9 cellular contexts compared by ENCODE assay signal in the genomic region with DNA sequence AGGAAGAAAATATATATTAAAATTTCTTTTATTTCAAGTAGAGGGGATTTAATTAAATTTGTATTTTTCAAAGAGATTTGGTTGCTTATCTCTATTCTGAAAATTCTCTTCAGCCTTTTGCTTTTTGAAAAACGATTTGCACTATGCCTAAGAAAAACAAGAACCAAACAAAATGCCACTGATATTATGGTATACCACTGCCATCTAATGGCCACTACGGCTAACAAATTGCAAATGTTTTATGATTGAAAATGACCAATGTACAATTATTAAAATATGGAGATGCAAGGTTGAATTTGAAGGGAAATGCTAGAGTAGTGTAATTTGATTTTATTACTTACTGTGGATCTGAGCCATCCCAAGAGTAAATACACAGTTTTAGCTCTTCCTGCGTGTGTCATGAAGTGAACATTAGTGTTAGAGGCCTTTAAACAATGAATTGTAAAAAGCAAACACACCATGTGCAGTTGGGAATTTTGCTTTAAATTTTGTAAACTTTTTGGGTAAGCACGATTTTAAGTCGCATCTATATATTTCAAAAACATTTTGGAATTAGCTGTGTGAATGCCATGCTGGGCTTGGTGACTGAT.
A peak's percentile ranks its signal among the peaks of the same experiment; 100 is the strongest.
DNase-seq lines count a peak whose midpoint lies in the region; ATAC-seq, FAIRE-seq and TF ChIP-seq lines count a peak whose summit lies in the region.
"Had no signal": no experiment of that assay in that cellular context is flagged by ENCODE, and none has a peak within 500 bp of the region (broad histone marks: within the 10 kb centered on the region; RNA-seq: fewer than 3 reads in every experiment).

No MANE protein-coding gene starts in this region.

- H3K4me1 Mint-ChIP-seq in progenitor cell of endocrine pancreas (ENCODE audit: low read depth) (peaks cover 4% of the 10 kb centered on the region), T-helper 17 cell (no peaks in the 10 kb centered on the region)
- H3K4me1 Mint-ChIP-seq in activated T-helper 2 cell treated with anti-CD3 and anti-CD28 coated beads, Interferon-gamma antibody, Interleukin-2, Interleukin-4, amounts not matched to agents 10 μg/mL and 5 μg/mL and 100 μg/mL, durations not matched to agents 14 hours and 24 hours and 36 hours (ENCODE audit: low read depth) = no peaks in the 10 kb centered on the region

- no peak overlapping the region for H3K4me3 Mint-ChIP-seq in progenitor cell of endocrine pancreas (ENCODE audit: low read depth)
- H3K4me3 Mint-ChIP-seq in activated T-helper 2 cell treated with anti-CD3 and anti-CD28 coated beads, Interferon-gamma antibody, Interleukin-2, Interleukin-4, amounts not matched to agents 10 μg/mL and 5 μg/mL and 100 μg/mL, durations not matched to agents 14 hours and 24 hours and 36 hours (ENCODE audit: low read depth) = no peak overlapping the region
- no peak overlapping the region for H3K4me3 Mint-ChIP-seq in T-helper 17 cell

- TF ChIP-seq EP300 in Ishikawa (IDR thresholded peaks at IDR 0.05; ENCODE audit: borderline replicate concordance) = no peak

- no peaks in the 10 kb centered on the region for H3K36me3 Mint-ChIP-seq in progenitor cell of endocrine pancreas (ENCODE audit: insufficient read depth)
- no peaks in the 10 kb centered on the region for H3K36me3 Mint-ChIP-seq in activated T-helper 2 cell treated with anti-CD3 and anti-CD28 coated beads, Interferon-gamma antibody, Interleukin-2, Interleukin-4, amounts not matched to agents 10 μg/mL and 5 μg/mL and 100 μg/mL, durations not matched to agents 14 hours and 24 hours and 36 hours (ENCODE audit: low read depth)
- no peaks in the 10 kb centered on the region for H3K36me3 Mint-ChIP-seq in T-helper 17 cell (ENCODE audit: low read depth)

- DNase-seq in SK-N-MC (ENCODE audit: low read depth, low spot score) (peak; percentile 18), fibroblast of gingiva (ENCODE audit: low read depth) (peak; percentile 50), progenitor cell of endocrine pancreas (ENCODE audit: low spot score, unreplicated experiment) (no peak), OCI-M2 (lab: John Stamatoyannopoulos, UW; ENCODE audit: unreplicated experiment) (no peak), T-helper 17 cell (no peak)
- DNase-seq in activated T-helper 2 cell treated with anti-CD3 and anti-CD28 coated beads, Interferon-gamma antibody, Interleukin-2, Interleukin-4, amounts not matched to agents 10 μg/mL and 5 μg/mL and 100 μg/mL, durations not matched to agents 14 hours and 24 hours and 36 hours (ENCODE audit: low spot score) = no peak

- TF ChIP-seq CTCF in progenitor cell of endocrine pancreas (IDR thresholded peaks at IDR 0.05; ENCODE audit: unreplicated experiment) = peak; percentile 73

- FAIRE-seq in G401.6 (lab: Jason Lieb, UNC) = peak; percentile 86

- H3K27ac Mint-ChIP-seq in progenitor cell of endocrine pancreas (no peak overlapping the region), T-helper 17 cell (no peak overlapping the region)
- no peak overlapping the region for H3K27ac Mint-ChIP-seq in activated T-helper 2 cell treated with anti-CD3 and anti-CD28 coated beads, Interferon-gamma antibody, Interleukin-2, Interleukin-4, amounts not matched to agents 10 μg/mL and 5 μg/mL and 100 μg/mL, durations not matched to agents 14 hours and 24 hours and 36 hours

- peak; percentile 83 for TF ChIP-seq RAD21 in Ishikawa (IDR thresholded peaks at IDR 0.05; ENCODE audit: low read depth)

- H3K27me3 Mint-ChIP-seq in progenitor cell of endocrine pancreas (no peaks in the 10 kb centered on the region), T-helper 17 cell (peaks cover 31% of the 10 kb centered on the region)
- H3K27me3 Mint-ChIP-seq in activated T-helper 2 cell treated with anti-CD3 and anti-CD28 coated beads, Interferon-gamma antibody, Interleukin-2, Interleukin-4, amounts not matched to agents 10 μg/mL and 5 μg/mL and 100 μg/mL, durations not matched to agents 14 hours and 24 hours and 36 hours (ENCODE audit: low read depth) = peaks cover 12% of the 10 kb centered on the region

- H3K9ac ChIP-seq in SK-N-MC (ENCODE audit: insufficient read length) = no peak overlapping the region

- no peak overlapping the region for H3K27ac ChIP-seq in SK-N-MC
- H3K27ac ChIP-seq: skin epidermis had no signal

- no peak for ATAC-seq in T-helper 17 cell

- H3K9me3 Mint-ChIP-seq in progenitor cell of endocrine pancreas (ENCODE audit: low read depth) = peaks cover 6% of the 10 kb centered on the region
- H3K9me3 Mint-ChIP-seq in activated T-helper 2 cell treated with anti-CD3 and anti-CD28 coated beads, Interferon-gamma antibody, Interleukin-2, Interleukin-4, amounts not matched to agents 10 μg/mL and 5 μg/mL and 100 μg/mL, durations not matched to agents 14 hours and 24 hours and 36 hours = no peaks in the 10 kb centered on the region

- intact Hi-C loops in activated T-helper 2 cell treated with anti-CD3 and anti-CD28 coated beads, Interferon-gamma antibody, Interleukin-2, Interleukin-4, amounts not matched to agents 10 μg/mL and 5 μg/mL and 100 μg/mL, durations not matched to agents 14 hours and 24 hours and 36 hours (cut with micrococcal nuclease) = loop anchor here (5.0 kb wide), 3 partner anchors 110 to 1335 kb away; no protein-coding TSS in a partner anchor

- H3K9me3 ChIP-seq in SK-N-MC (ENCODE audit: low read depth, low read length) (no peaks in the 10 kb centered on the region), T-helper 17 cell (ENCODE audit: control insufficient read depth, low read length, poor library complexity, severe bottlenecking) (no peaks in the 10 kb centered on the region)

- H3K4me3 ChIP-seq in SK-N-MC = no peak overlapping the region
- H3K4me3 ChIP-seq: skin epidermis had no signal

- H3K36me3 ChIP-seq in SK-N-MC (ENCODE audit: insufficient read depth, low read length) = no peaks in the 10 kb centered on the region

TF ChIP-seq in Ishikawa, 13 proteins besides CTCF, POLR2A, EP300 and RAD21:
- no peak for TF ChIP-seq NFIC (IDR thresholded peaks at IDR 0.05)
- TF ChIP-seq CREB1 (IDR thresholded peaks at IDR 0.05; ENCODE audit: low read depth) = no peak
- no peak for TF ChIP-seq CEBPB (IDR thresholded peaks at IDR 0.05)
- no peak for TF ChIP-seq TEAD4 (IDR thresholded peaks at IDR 0.05)
- TF ChIP-seq, protein P1, sequence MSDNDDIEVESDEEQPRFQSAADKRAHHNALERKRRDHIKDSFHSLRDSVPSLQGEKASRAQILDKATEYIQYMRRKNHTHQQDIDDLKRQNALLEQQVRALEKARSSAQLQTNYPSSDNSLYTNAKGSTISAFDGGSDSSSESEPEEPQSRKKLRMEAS (IDR thresholded peaks at IDR 0.05) = no peak
- TF ChIP-seq TAF1 (IDR thresholded peaks at IDR 0.05; ENCODE audit: low read depth) = no peak
- TF ChIP-seq, protein P2, sequence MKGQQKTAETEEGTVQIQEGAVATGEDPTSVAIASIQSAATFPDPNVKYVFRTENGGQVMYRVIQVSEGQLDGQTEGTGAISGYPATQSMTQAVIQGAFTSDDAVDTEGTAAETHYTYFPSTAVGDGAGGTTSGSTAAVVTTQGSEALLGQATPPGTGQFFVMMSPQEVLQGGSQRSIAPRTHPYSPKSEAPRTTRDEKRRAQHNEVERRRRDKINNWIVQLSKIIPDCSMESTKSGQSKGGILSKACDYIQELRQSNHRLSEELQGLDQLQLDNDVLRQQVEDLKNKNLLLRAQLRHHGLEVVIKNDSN (IDR thresholded peaks at IDR 0.05) = no peak
- no peak for TF ChIP-seq EGR1 (IDR thresholded peaks at IDR 0.05)
- TF ChIP-seq YY1 (IDR thresholded peaks at IDR 0.05; ENCODE audit: low read depth) = no peak
- TF ChIP-seq, protein P3, sequence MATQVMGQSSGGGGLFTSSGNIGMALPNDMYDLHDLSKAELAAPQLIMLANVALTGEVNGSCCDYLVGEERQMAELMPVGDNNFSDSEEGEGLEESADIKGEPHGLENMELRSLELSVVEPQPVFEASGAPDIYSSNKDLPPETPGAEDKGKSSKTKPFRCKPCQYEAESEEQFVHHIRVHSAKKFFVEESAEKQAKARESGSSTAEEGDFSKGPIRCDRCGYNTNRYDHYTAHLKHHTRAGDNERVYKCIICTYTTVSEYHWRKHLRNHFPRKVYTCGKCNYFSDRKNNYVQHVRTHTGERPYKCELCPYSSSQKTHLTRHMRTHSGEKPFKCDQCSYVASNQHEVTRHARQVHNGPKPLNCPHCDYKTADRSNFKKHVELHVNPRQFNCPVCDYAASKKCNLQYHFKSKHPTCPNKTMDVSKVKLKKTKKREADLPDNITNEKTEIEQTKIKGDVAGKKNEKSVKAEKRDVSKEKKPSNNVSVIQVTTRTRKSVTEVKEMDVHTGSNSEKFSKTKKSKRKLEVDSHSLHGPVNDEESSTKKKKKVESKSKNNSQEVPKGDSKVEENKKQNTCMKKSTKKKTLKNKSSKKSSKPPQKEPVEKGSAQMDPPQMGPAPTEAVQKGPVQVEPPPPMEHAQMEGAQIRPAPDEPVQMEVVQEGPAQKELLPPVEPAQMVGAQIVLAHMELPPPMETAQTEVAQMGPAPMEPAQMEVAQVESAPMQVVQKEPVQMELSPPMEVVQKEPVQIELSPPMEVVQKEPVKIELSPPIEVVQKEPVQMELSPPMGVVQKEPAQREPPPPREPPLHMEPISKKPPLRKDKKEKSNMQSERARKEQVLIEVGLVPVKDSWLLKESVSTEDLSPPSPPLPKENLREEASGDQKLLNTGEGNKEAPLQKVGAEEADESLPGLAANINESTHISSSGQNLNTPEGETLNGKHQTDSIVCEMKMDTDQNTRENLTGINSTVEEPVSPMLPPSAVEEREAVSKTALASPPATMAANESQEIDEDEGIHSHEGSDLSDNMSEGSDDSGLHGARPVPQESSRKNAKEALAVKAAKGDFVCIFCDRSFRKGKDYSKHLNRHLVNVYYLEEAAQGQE (IDR thresholded peaks at IDR 0.05; ENCODE audit: low read depth) = no peak
- no peak for TF ChIP-seq TCF12 (IDR thresholded peaks at IDR 0.05; ENCODE audit: low read depth)
- no peak for TF ChIP-seq FOXM1 (IDR thresholded peaks at IDR 0.05; ENCODE audit: borderline replicate concordance, low read depth)
- TF ChIP-seq ZBTB7A (IDR thresholded peaks at IDR 0.05; ENCODE audit: low read depth) = no peak
TF ChIP-seq in Ishikawa: peak in this region for 0.

Comparison
In these comparisons a context has a peak if more than half of its experiments do, and no peak if none do; other contexts are left out.
1. DNase-seq: peak in SK-N-MC (single experiment) and fibroblast of gingiva (single experiment); none in progenitor cell of endocrine pancreas (single experiment), activated T-helper 2 cell treated with anti-CD3 and anti-CD28 coated beads, Interferon-gamma antibody, Interleukin-2, Interleukin-4, amounts not matched to agents 10 μg/mL and 5 μg/mL and 100 μg/mL, durations not matched to agents 14 hours and 24 hours and 36 hours (single experiment), OCI-M2 (single experiment) and T-helper 17 cell (0 of 3).